ENCODE assay signal across 8 cellular contexts in the genomic region with DNA sequence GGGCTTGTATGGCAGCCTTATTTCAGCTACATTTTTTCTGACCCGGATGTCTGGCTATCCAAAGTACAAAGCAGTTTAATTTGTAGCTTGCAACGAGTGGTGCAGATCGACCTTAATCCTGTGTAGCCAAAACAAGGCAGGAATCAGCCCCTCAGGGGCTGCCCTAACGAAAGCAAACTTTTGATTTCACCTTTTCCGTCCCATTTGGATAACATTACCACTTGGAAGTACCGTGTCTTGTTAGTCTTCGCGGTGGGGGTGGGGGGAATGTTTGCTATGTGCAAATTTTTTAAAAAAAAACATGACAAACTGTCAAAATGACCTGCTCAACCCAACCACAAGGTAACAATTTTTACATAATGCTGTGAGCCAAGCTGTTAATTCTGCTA. TPM values are rescaled to one million over a fixed set of nuclear protein-coding genes. Genes with fewer than 3 reads are reported as not detected.
DNase-seq lines count a peak whose midpoint lies in the region; ATAC-seq, FAIRE-seq and TF ChIP-seq lines count a peak whose summit lies in the region.

No MANE protein-coding gene starts in this region.

- no peak for FAIRE-seq in astrocyte (lab: Jason Lieb, UNC)

- intact Hi-C loops in left lung (cut with DNase I) (loop anchor here in 1 of 2 donors (5.0 to 10.0 kb wide), 3 partner anchors 52 to 385 kb away; a partner anchor contains a TSS), thyroid gland (cut with DNase I) (loop anchor here (5.0 to 10.0 kb wide), 3 partner anchors 55 to 385 kb away; a partner anchor contains a TSS)

- WGBS in thyroid gland, 2 donors: 24 to 29% methylated on average over 8 of the region's 8 CpGs

- peak; percentile 3 for DNase-seq in activated T-cell treated with anti-CD3 and anti-CD28 coated beads for 48 hours (ENCODE audit: low read depth)
- no peak for DNase-seq in activated T-cell treated with anti-CD3 and anti-CD28 coated beads, Interleukin-2, amount 50 U/mL, for 4 hours
- no peak for DNase-seq in astrocyte (ENCODE audit: low read depth)
- no peak for DNase-seq in left lung
- no peak for DNase-seq in thyroid gland
- DNase-seq in NCI-H510A (lab: John Stamatoyannopoulos, UW): no peak

- H3K4me1 Mint-ChIP-seq in activated T-cell treated with anti-CD3 and anti-CD28 coated beads, Interleukin-2, amount 50 U/mL, for 4 hours (ENCODE audit: low read depth): peaks cover 52% of the 10 kb centered on the region
- H3K4me1 Mint-ChIP-seq in astrocyte (ENCODE audit: low read depth, unreplicated experiment): peaks cover 26% of the 10 kb centered on the region

- no peak overlapping the region for H3K4me3 Mint-ChIP-seq in activated T-cell treated with anti-CD3 and anti-CD28 coated beads, Interleukin-2, amount 50 U/mL, for 4 hours
- H3K4me3 Mint-ChIP-seq in astrocyte (ENCODE audit: unreplicated experiment): no peak overlapping the region

- H3K79me2 ChIP-seq in astrocyte (ENCODE audit: insufficient read depth, low read length): peaks cover 79% of the 10 kb centered on the region

- TF ChIP-seq CTCF in astrocyte (IDR thresholded peaks at IDR 0.05; ENCODE audit: insufficient read depth, low read depth, low read length) (no peak), left lung (IDR thresholded peaks at IDR 0.05) (no peak), thyroid gland (IDR thresholded peaks at IDR 0.05) (no peak)

- H3K36me3 ChIP-seq in astrocyte (ENCODE audit: insufficient read depth, low read length) (peaks cover 8% of the 10 kb centered on the region), left lung (peaks cover 0 to 10% of the 10 kb centered on the region in 2 donors), thyroid gland (no peaks in the 10 kb centered on the region)

- no peaks in the 10 kb centered on the region for H3K9me3 Mint-ChIP-seq in activated T-cell treated with anti-CD3 and anti-CD28 coated beads, Interleukin-2, amount 50 U/mL, for 4 hours
- no peaks in the 10 kb centered on the region for H3K9me3 Mint-ChIP-seq in astrocyte (ENCODE audit: unreplicated experiment)

- peak overlapping the region; percentile 92 for H3K27ac Mint-ChIP-seq in astrocyte (ENCODE audit: unreplicated experiment)

- peak overlapping the region; percentile 96 for H3K9ac ChIP-seq in astrocyte (ENCODE audit: low read length)

- H3K4me1 ChIP-seq in astrocyte (ENCODE audit: insufficient read depth, low read length) (peaks cover 29% of the 10 kb centered on the region), left lung (peaks cover 13 to 67% of the 10 kb centered on the region in 2 donors), thyroid gland (peaks cover 17 to 39% of the 10 kb centered on the region in 2 donors)

- no peaks in the 10 kb centered on the region for H3K9me3 ChIP-seq in astrocyte (ENCODE audit: insufficient read depth, low read depth, low read length)
- no peaks in the 10 kb centered on the region for H3K9me3 ChIP-seq in left lung
- no peaks in the 10 kb centered on the region for H3K9me3 ChIP-seq in thyroid gland

- H3K4me3 ChIP-seq in astrocyte (ENCODE audit: insufficient read depth, low read depth, low read length): peak overlapping the region; percentile 86
- peak overlapping the region; percentile 90 to 95 for H3K4me3 ChIP-seq in left lung
- H3K4me3 ChIP-seq in thyroid gland (replicated peaks in 1 of 3): peak overlapping the region in 2 of 3 donors; percentile 84 to 88

- no peak for TF ChIP-seq POLR2A in thyroid gland (IDR thresholded peaks at IDR 0.05)

- peaks cover 24% of the 10 kb centered on the region for H3K36me3 Mint-ChIP-seq in activated T-cell treated with anti-CD3 and anti-CD28 coated beads, Interleukin-2, amount 50 U/mL, for 4 hours (ENCODE audit: insufficient read depth)
- H3K36me3 Mint-ChIP-seq in astrocyte (ENCODE audit: low read depth, unreplicated experiment): no peaks in the 10 kb centered on the region

- H3K4me2 ChIP-seq in astrocyte (ENCODE audit: low read length): peak overlapping the region; percentile 91

- H3K27me3 ChIP-seq in astrocyte (ENCODE audit: insufficient read depth, low read length) (no peaks in the 10 kb centered on the region), left lung (no peaks in the 10 kb centered on the region), thyroid gland (no peaks in the 10 kb centered on the region)

- H4K20me1 ChIP-seq in astrocyte (ENCODE audit: insufficient read depth, low read length): peaks cover 39% of the 10 kb centered on the region

- peak overlapping the region; percentile 77 for H3K27ac ChIP-seq in astrocyte (ENCODE audit: low read depth, low read length)
- peak overlapping the region; percentile 95 to 96 for H3K27ac ChIP-seq in left lung
- peak overlapping the region; percentile 92 to 98 (median 96) for H3K27ac ChIP-seq in thyroid gland

- H3K27me3 Mint-ChIP-seq in activated T-cell treated with anti-CD3 and anti-CD28 coated beads, Interleukin-2, amount 50 U/mL, for 4 hours (ENCODE audit: low read depth): no peaks in the 10 kb centered on the region
- no peaks in the 10 kb centered on the region for H3K27me3 Mint-ChIP-seq in astrocyte (ENCODE audit: low read depth, unreplicated experiment)

- H2AFZ ChIP-seq in astrocyte (ENCODE audit: low read depth, low read length): peak overlapping the region; percentile 44

- ATAC-seq in activated T-cell treated with anti-CD3 and anti-CD28 coated beads, Interleukin-2, amount 50 U/mL, for 4 hours: no peak
- ATAC-seq in left lung: no peak
- ATAC-seq in HG02642 (IDR thresholded peaks at IDR 0.05; ENCODE audit: poor library complexity, unreplicated experiment): no peak
- no peak for ATAC-seq in GM19397 (IDR thresholded peaks at IDR 0.05; ENCODE audit: unreplicated experiment)

RNA-seq across cellular contexts. Expression of a gene that starts 0.8 kb away (rescaled TPM):
- total RNA-seq in activated T-cell treated with anti-CD3 and anti-CD28 coated beads, Interleukin-2, amount 50 U/mL, for 4 hours: 10 to 100 TPM; 38.8 to 42.4 (median 40.5) TPM
- total RNA-seq in astrocyte: 60.5 and 68.5 TPM in 2 replicates
- total RNA-seq in left lung: 10 to 100 TPM; 44.7 to 60.3 TPM
- 10 to 100 TPM; 48.1 to 84.4 (median 72.3) TPM for total RNA-seq in thyroid gland

RNA-seq across cellular contexts. Expression of a gene that starts 2.9 kb away (rescaled TPM):
- total RNA-seq in activated T-cell treated with anti-CD3 and anti-CD28 coated beads, Interleukin-2, amount 50 U/mL, for 4 hours: 100 to 1,000 TPM; 358 to 431 (median 388) TPM
- 210 and 273 TPM in 2 replicates for total RNA-seq in astrocyte
- 100 to 1,000 TPM; 151 to 200 TPM for total RNA-seq in left lung
- 100 to 1,000 TPM; 141 to 185 (median 150) TPM for total RNA-seq in thyroid gland

RNA-seq across cellular contexts. Expression of a gene that starts 53.0 kb away (rescaled TPM):
- total RNA-seq in activated T-cell treated with anti-CD3 and anti-CD28 coated beads, Interleukin-2, amount 50 U/mL, for 4 hours: 10 to 100 TPM; 37.0 to 39.7 (median 37.7) TPM
- total RNA-seq in astrocyte (49.6 and 53.9 TPM in 2 replicates), left lung (10 to 100 TPM; 41.9 to 47.4 TPM), thyroid gland (100 to 1,000 TPM in 1 of 4 donors, 10 to 100 TPM in 3; 67.5 to 103 (median 86.1) TPM)
